ENCODE assay signal across 25 cellular contexts in genomic region chrX:10086683-10087082, GRCh38.
DNase-seq lines count a peak whose midpoint lies in the region; ATAC-seq and TF ChIP-seq lines count a peak whose summit lies in the region.
"Had no signal": no experiment of that assay in that cellular context is flagged by ENCODE, and none has a peak within 500 bp of the region (broad histone marks: within the 10 kb centered on the region; RNA-seq: fewer than 3 reads in every experiment).

No MANE protein-coding gene starts in this region.

- WGBS in esophagus muscularis mucosa, result 55% methylated on average over 8 of the region's 8 CpGs
- 80% methylated on average over 8 of the region's 8 CpGs; no CpG with 5 or more reads in 1 of the 2 donors for WGBS in transverse colon (ENCODE audit: low coverage in 1 of 2), 2 donors

- H3K4me3 Mint-ChIP-seq in activated naive CD4-positive, alpha-beta T cell treated with anti-CD3 and anti-CD28 coated beads, Interleukin-2, amount 50 U/mL, for 24 hours, result no peak overlapping the region
- H3K4me3 Mint-ChIP-seq in activated naive CD4-positive, alpha-beta T cell treated with anti-CD3 and anti-CD28 coated beads, Interleukin-2, amount 10 ng/mL, durations not matched to agents 7 days and 5 days, result no peak overlapping the region
- peak overlapping the region in 2 of 10 donors; percentile 51 to 62 for H3K4me3 Mint-ChIP-seq in naive thymus-derived CD4-positive, alpha-beta T cell
- H3K4me3 Mint-ChIP-seq: nephron, WTC11 had no signal

- ATAC-seq in naive thymus-derived CD4-positive, alpha-beta T cell, result no peak
- ATAC-seq in GM21737 (IDR thresholded peaks at IDR 0.05; ENCODE audit: unreplicated experiment), result no peak
- ATAC-seq: A549, body of pancreas, GM12878, HCT116, right lobe of liver, WTC11 had no signal

- intact Hi-C loops in esophagus muscularis mucosa (cut with DNase I), result no loop called here
- intact Hi-C loops in naive thymus-derived CD4-positive, alpha-beta T cell (cut with micrococcal nuclease), result no loop called here
- intact Hi-C loops in transverse colon (cut with DNase I; ENCODE audit: low total_unique reads), result no loop called here

- POLR2A ChIA-PET in naive thymus-derived CD4-positive, alpha-beta T cell (lab: Charles Lee), result interaction anchor here (0.6 to 4.6 kb wide), 2 partner anchors 21 to 29 kb away, joined by 4 to 26 read pairs; no protein-coding TSS in a partner anchor

- no peaks in the 10 kb centered on the region for H3K9me3 Mint-ChIP-seq in activated naive CD4-positive, alpha-beta T cell treated with anti-CD3 and anti-CD28 coated beads, Interleukin-2, amount 50 U/mL, for 24 hours
- no peaks in the 10 kb centered on the region for H3K9me3 Mint-ChIP-seq in activated naive CD4-positive, alpha-beta T cell treated with anti-CD3 and anti-CD28 coated beads, Interleukin-2, amount 10 ng/mL, durations not matched to agents 7 days and 5 days
- H3K9me3 Mint-ChIP-seq in naive thymus-derived CD4-positive, alpha-beta T cell, result no peaks in the 10 kb centered on the region
- H3K9me3 Mint-ChIP-seq: immature natural killer cell, nephron, WTC11 had no signal

- H3K4me3 ChIP-seq in esophagus muscularis mucosa (no peak overlapping the region), transverse colon (no peak overlapping the region)
- no peak overlapping the region for H3K4me3 ChIP-seq in naive thymus-derived CD4-positive, alpha-beta T cell (ENCODE audit: low read length)
- H3K4me3 ChIP-seq: A549, body of pancreas, GM12878, hepatocyte, right lobe of liver, upper lobe of left lung had no signal

- DNase-seq in activated naive CD4-positive, alpha-beta T cell treated with anti-CD3 and anti-CD28 coated beads, Interleukin-2, amount 10 ng/mL, durations not matched to agents 7 days and 5 days, result no peak
- DNase-seq in esophagus muscularis mucosa (ENCODE audit: extremely low spot score) (no peak), transverse colon (no peak), Ammon's horn (ENCODE audit: low spot score) (no peak), iPS-NIHi7 (ENCODE audit: extremely low spot score) (no peak)
- DNase-seq in naive thymus-derived CD4-positive, alpha-beta T cell, result no peak
- DNase-seq: activated CD4-positive, alpha-beta T cell treated with anti-CD3 and anti-CD28 coated beads, Interleukin-2, amount 50 U/mL, for 1 hour; activated effector memory CD4-positive, alpha-beta T cell treated with Interleukin-2 at 50 U/mL for 16 hours; BE2C; body of pancreas; immature natural killer cell; NCI-H1436 treated with DMSO at 0.1 percent for 48 hours; NCI-H524 treated with DMSO at 0.1 percent for 48 hours; right lobe of liver; upper lobe of left lung had no signal

- peak overlapping the region; percentile 59 for H3K27ac Mint-ChIP-seq in activated naive CD4-positive, alpha-beta T cell treated with anti-CD3 and anti-CD28 coated beads, Interleukin-2, amount 50 U/mL, for 24 hours
- no peak overlapping the region for H3K27ac Mint-ChIP-seq in activated naive CD4-positive, alpha-beta T cell treated with anti-CD3 and anti-CD28 coated beads, Interleukin-2, amount 10 ng/mL, durations not matched to agents 7 days and 5 days
- H3K27ac Mint-ChIP-seq in naive thymus-derived CD4-positive, alpha-beta T cell, result peak overlapping the region in 6 of 9 donors; percentile 30 to 88 (median 75)
- H3K27ac Mint-ChIP-seq: nephron had no signal

- TF ChIP-seq POLR2A in esophagus muscularis mucosa (IDR thresholded peaks at IDR 0.05; ENCODE audit: low read depth) (no peak), transverse colon (IDR thresholded peaks at IDR 0.05) (no peak)

- H3K27me3 Mint-ChIP-seq in activated naive CD4-positive, alpha-beta T cell treated with anti-CD3 and anti-CD28 coated beads, Interleukin-2, amount 50 U/mL, for 24 hours, result no peaks in the 10 kb centered on the region
- no peaks in the 10 kb centered on the region for H3K27me3 Mint-ChIP-seq in activated naive CD4-positive, alpha-beta T cell treated with anti-CD3 and anti-CD28 coated beads, Interleukin-2, amount 10 ng/mL, durations not matched to agents 7 days and 5 days
- no peaks in the 10 kb centered on the region for H3K27me3 Mint-ChIP-seq in naive thymus-derived CD4-positive, alpha-beta T cell

- H3K9me3 ChIP-seq in esophagus muscularis mucosa, result no peaks in the 10 kb centered on the region
- no peaks in the 10 kb centered on the region for H3K9me3 ChIP-seq in naive thymus-derived CD4-positive, alpha-beta T cell (ENCODE audit: control insufficient read depth in 2 of 3, low read length in 3 of 3)
- no peaks in the 10 kb centered on the region for H3K9me3 ChIP-seq in transverse colon
- H3K9me3 ChIP-seq: A549, BE2C, body of pancreas, right lobe of liver, upper lobe of left lung had no signal

- H3K4me1 ChIP-seq in esophagus muscularis mucosa, result peaks cover 26 to 76% (median 68%) of the 10 kb centered on the region in 4 donors
- H3K4me1 ChIP-seq in naive thymus-derived CD4-positive, alpha-beta T cell (ENCODE audit: control insufficient read depth in 2 of 2, insufficient read depth in 2 of 2, low read length in 2 of 2), result peaks cover 26 to 28% of the 10 kb centered on the region in 2 donors
- peaks cover 3 to 27% (median 6%) of the 10 kb centered on the region in 4 donors for H3K4me1 ChIP-seq in transverse colon
- H3K4me1 ChIP-seq: BE2C had no signal

- CTCF ChIA-PET in activated naive CD4-positive, alpha-beta T cell treated with anti-CD3 and anti-CD28 coated beads, Interleukin-2, amount 10 ng/mL, durations not matched to agents 7 days and 5 days (lab: Charles Lee), result no interaction called here
- CTCF ChIA-PET in naive thymus-derived CD4-positive, alpha-beta T cell (lab: Charles Lee), result no interaction called here

- TF ChIP-seq CTCF in esophagus muscularis mucosa (IDR thresholded peaks at IDR 0.05), result no peak
- TF ChIP-seq CTCF in transverse colon (IDR thresholded peaks at IDR 0.05), result no peak

- in situ Hi-C loops in transverse colon (cut with MboI; ENCODE audit: low pct_ligation_motif_present in 1 of 4, low pct_unique_long_range_greater_than_20kb in 1 of 4, low sequenced_read_pairs in 3 of 4), result no loop called here

- H3K36me3 ChIP-seq in esophagus muscularis mucosa, result peaks cover 5 to 11% (median 9%) of the 10 kb centered on the region in 4 donors
- H3K36me3 ChIP-seq in naive thymus-derived CD4-positive, alpha-beta T cell (ENCODE audit: control insufficient read depth in 2 of 3, insufficient read depth in 3 of 3, low read length in 3 of 3), result no peaks in the 10 kb centered on the region
- no peaks in the 10 kb centered on the region for H3K36me3 ChIP-seq in transverse colon
- H3K36me3 ChIP-seq: BE2C had no signal

- peaks cover 4% of the 10 kb centered on the region for H3K36me3 Mint-ChIP-seq in activated naive CD4-positive, alpha-beta T cell treated with anti-CD3 and anti-CD28 coated beads, Interleukin-2, amount 50 U/mL, for 24 hours
- peaks cover 24% of the 10 kb centered on the region for H3K36me3 Mint-ChIP-seq in activated naive CD4-positive, alpha-beta T cell treated with anti-CD3 and anti-CD28 coated beads, Interleukin-2, amount 10 ng/mL, durations not matched to agents 7 days and 5 days
- peaks cover 0 to 30% (median 3%) of the 10 kb centered on the region in 5 donors for H3K36me3 Mint-ChIP-seq in naive thymus-derived CD4-positive, alpha-beta T cell

- peaks cover 42% of the 10 kb centered on the region for H3K4me1 Mint-ChIP-seq in activated naive CD4-positive, alpha-beta T cell treated with anti-CD3 and anti-CD28 coated beads, Interleukin-2, amount 50 U/mL, for 24 hours
- peaks cover 46% of the 10 kb centered on the region for H3K4me1 Mint-ChIP-seq in activated naive CD4-positive, alpha-beta T cell treated with anti-CD3 and anti-CD28 coated beads, Interleukin-2, amount 10 ng/mL, durations not matched to agents 7 days and 5 days
- peaks cover 8 to 45% (median 41%) of the 10 kb centered on the region in 7 donors for H3K4me1 Mint-ChIP-seq in naive thymus-derived CD4-positive, alpha-beta T cell

- peak overlapping the region; percentile 61 to 79 (median 73) for H3K27ac ChIP-seq in esophagus muscularis mucosa (replicated peaks in 1 of 4)
- no peak overlapping the region for H3K27ac ChIP-seq in naive thymus-derived CD4-positive, alpha-beta T cell (ENCODE audit: low read depth, low read length)
- H3K27ac ChIP-seq in transverse colon, result peak overlapping the region; percentile 24 to 68 (median 46)
- H3K27ac ChIP-seq: A549, epithelial cell of prostate, hepatocyte, parathyroid adenoma, right lobe of liver had no signal

- TF ChIP-seq EP300 in esophagus muscularis mucosa (IDR thresholded peaks at IDR 0.05), result no peak
- TF ChIP-seq EP300 in transverse colon (IDR thresholded peaks at IDR 0.05; ENCODE audit: low read depth), result no peak

- H3K27me3 ChIP-seq in esophagus muscularis mucosa, result no peaks in the 10 kb centered on the region
- no peaks in the 10 kb centered on the region for H3K27me3 ChIP-seq in naive thymus-derived CD4-positive, alpha-beta T cell (ENCODE audit: control insufficient read depth in 2 of 2, insufficient read depth in 2 of 2, low read length in 2 of 2)
- H3K27me3 ChIP-seq in transverse colon, result no peaks in the 10 kb centered on the region
- H3K27me3 ChIP-seq: BE2C, body of pancreas, hepatocyte, right lobe of liver, upper lobe of left lung had no signal
